17 cellular contexts compared by ENCODE assay signal in genomic region chr11:121358775-121359174, GRCh38.
DNase-seq lines count a peak whose midpoint lies in the region; ATAC-seq and TF ChIP-seq lines count a peak whose summit lies in the region.
"Had no signal": no experiment of that assay in that cellular context is flagged by ENCODE, and none has a peak within 500 bp of the region (broad histone marks: within the 10 kb centered on the region; RNA-seq: fewer than 3 reads in every experiment).

No MANE protein-coding gene starts in this region.

- CTCF ChIA-PET in naive thymus-derived CD4-positive, alpha-beta T cell (lab: Charles Lee), result interaction anchor here (1.2 kb wide), 1 partner anchor 75 kb away, joined by 3 read pairs; no protein-coding TSS in a partner anchor

- H3K27me3 Mint-ChIP-seq in naive thymus-derived CD4-positive, alpha-beta T cell, result peaks cover 0 to 3% (median 0%) of the 10 kb centered on the region in 5 donors

- no peaks in the 10 kb centered on the region for H3K36me3 ChIP-seq in breast epithelium
- H3K36me3 ChIP-seq in naive thymus-derived CD4-positive, alpha-beta T cell (ENCODE audit: control insufficient read depth in 2 of 3, insufficient read depth in 3 of 3, low read length in 3 of 3), result no peaks in the 10 kb centered on the region
- H3K36me3 ChIP-seq: BE2C had no signal

- H3K4me1 ChIP-seq in breast epithelium, result no peaks in the 10 kb centered on the region
- no peaks in the 10 kb centered on the region for H3K4me1 ChIP-seq in naive thymus-derived CD4-positive, alpha-beta T cell (ENCODE audit: control insufficient read depth in 2 of 2, insufficient read depth in 2 of 2, low read length in 2 of 2)
- H3K4me1 ChIP-seq: BE2C had no signal

- H3K4me3 ChIP-seq in HL-60 (replicated peaks; ENCODE audit: insufficient read depth, low read length), result no peak overlapping the region
- H3K4me3 ChIP-seq in breast epithelium, result no peak overlapping the region
- no peak overlapping the region for H3K4me3 ChIP-seq in naive thymus-derived CD4-positive, alpha-beta T cell (ENCODE audit: low read length)

- peak; percentile 70 to 71 for DNase-seq in AML-193 (lab: John Stamatoyannopoulos, UW)
- DNase-seq in HL-60 (ENCODE audit: low read depth in 1 of 2, low spot score in 1 of 2), result peak in 1 of 2 experiments; percentile 59
- peak in 1 of 2 donors; percentile 47 for DNase-seq in breast epithelium (ENCODE audit: low spot score in 2 of 2)
- DNase-seq in naive thymus-derived CD4-positive, alpha-beta T cell, result no peak
- DNase-seq in germinal center (ENCODE audit: low spot score), result no peak
- no peak for DNase-seq in hepatic stellate cell (ENCODE audit: low spot score)
- no peak for DNase-seq in GM10266 (ENCODE audit: extremely low spot score)
- DNase-seq: ACHN; BE2C; CD8-positive, alpha-beta T cell; DMS79 treated with DMSO at 0.1 percent for 48 hours; HCEC 1CT; NCI-H1105; NCI-H1694 treated with DMSO at 0.1 percent for 48 hours; NCI-H446; NCI-H748 treated with DMSO at 0.1 percent for 48 hours had no signal

- TF ChIP-seq POLR2A in breast epithelium (IDR thresholded peaks at IDR 0.05), result no peak

- no peak for TF ChIP-seq CTCF in HL-60 (IDR thresholded peaks at IDR 0.05; ENCODE audit: insufficient read depth, low read length)
- no peak for TF ChIP-seq CTCF in breast epithelium (IDR thresholded peaks at IDR 0.05)
- no peak for TF ChIP-seq CTCF in GM10266 (IDR thresholded peaks at IDR 0.05; ENCODE audit: control insufficient read depth, insufficient read depth, low read depth, missing control alignments)

- no peaks in the 10 kb centered on the region for H3K9me3 ChIP-seq in breast epithelium
- no peaks in the 10 kb centered on the region for H3K9me3 ChIP-seq in naive thymus-derived CD4-positive, alpha-beta T cell (ENCODE audit: control insufficient read depth in 2 of 3, low read length in 3 of 3)
- H3K9me3 ChIP-seq: BE2C had no signal

- peaks cover 0 to 10% (median 0%) of the 10 kb centered on the region in 7 donors for H3K4me1 Mint-ChIP-seq in naive thymus-derived CD4-positive, alpha-beta T cell

- peaks cover 0 to 7% (median 4%) of the 10 kb centered on the region in 5 donors for H3K36me3 Mint-ChIP-seq in naive thymus-derived CD4-positive, alpha-beta T cell
- H3K36me3 Mint-ChIP-seq: CD8-positive, alpha-beta T cell had no signal

- peak overlapping the region; percentile 24 for H3K27ac ChIP-seq in HL-60 (replicated peaks)
- peak overlapping the region; percentile 81 to 88 for H3K27ac ChIP-seq in breast epithelium
- no peak overlapping the region for H3K27ac ChIP-seq in naive thymus-derived CD4-positive, alpha-beta T cell (ENCODE audit: low read depth, low read length)

- H3K4me3 Mint-ChIP-seq in naive thymus-derived CD4-positive, alpha-beta T cell, result no peak overlapping the region
- H3K4me3 Mint-ChIP-seq: CD8-positive, alpha-beta T cell had no signal

- H3K9me3 Mint-ChIP-seq in naive thymus-derived CD4-positive, alpha-beta T cell, result peaks cover 0 to 3% (median 0%) of the 10 kb centered on the region in 11 donors
- H3K9me3 Mint-ChIP-seq: CD8-positive, alpha-beta T cell had no signal

- H3K27me3 ChIP-seq in HL-60 (ENCODE audit: insufficient read depth, poor library complexity, severe bottlenecking) (no peaks in the 10 kb centered on the region), breast epithelium (no peaks in the 10 kb centered on the region)
- H3K27me3 ChIP-seq in naive thymus-derived CD4-positive, alpha-beta T cell (ENCODE audit: control insufficient read depth in 2 of 2, insufficient read depth in 2 of 2, low read length in 2 of 2), result no peaks in the 10 kb centered on the region
- H3K27me3 ChIP-seq: BE2C had no signal

- intact Hi-C loops in breast epithelium (cut with DNase I; ENCODE audit: low total_unique reads), result no loop called here
- intact Hi-C loops in naive thymus-derived CD4-positive, alpha-beta T cell (cut with micrococcal nuclease), result no loop called here

- no peak overlapping the region for H3K27ac Mint-ChIP-seq in naive thymus-derived CD4-positive, alpha-beta T cell
- H3K27ac Mint-ChIP-seq: CD8-positive, alpha-beta T cell had no signal

- POLR2A ChIA-PET in naive thymus-derived CD4-positive, alpha-beta T cell (lab: Charles Lee), result interaction anchor here (0.6 to 2.0 kb wide), 4 partner anchors 9 to 92 kb away, joined by 3 to 8 read pairs (median 3); no protein-coding TSS in a partner anchor

- ATAC-seq in naive thymus-derived CD4-positive, alpha-beta T cell, result peak; percentile 24
- ATAC-seq in HG03457 (IDR thresholded peaks at IDR 0.05; ENCODE audit: unreplicated experiment), result no peak
- ATAC-seq: CD8-positive, alpha-beta T cell had no signal

Comparison
In these comparisons a context has a peak if more than half of its experiments do, and no peak if none do; other contexts are left out.
1. DNase-seq: peak in AML-193 (2 of 2); none in naive thymus-derived CD4-positive, alpha-beta T cell (0 of 9), germinal center (single experiment), hepatic stellate cell (single experiment) and GM10266 (single experiment).